Comparison of ENCODE assay signal across 36 cellular contexts in genomic region chr2:210531050-210531449, GRCh38. TPM values are rescaled to one million over a fixed set of nuclear protein-coding genes. Genes with fewer than 3 reads are reported as not detected.
DNase-seq lines count a peak whose midpoint lies in the region; ATAC-seq, FAIRE-seq and TF ChIP-seq lines count a peak whose summit lies in the region.
"Had no signal": no experiment of that assay in that cellular context is flagged by ENCODE, and none has a peak within 500 bp of the region (broad histone marks: within the 10 kb centered on the region; RNA-seq: fewer than 3 reads in every experiment).

No MANE protein-coding gene starts in this region.

- POLR2A ChIA-PET in HepG2 (lab: Yijun Ruan, JAX), result no interaction called here
- POLR2A ChIA-PET in RWPE1 (lab: Yijun Ruan, JAX; ENCODE audit: low non-redundant PET), result no interaction called here

- no peak for TF ChIP-seq POLR2A in HepG2 (IDR thresholded peaks at IDR 0.05; ENCODE audit: insufficient read depth in 1 of 2, low read depth in 2 of 2, low read length in 2 of 2)
- no peak for TF ChIP-seq POLR2A in right lobe of liver (IDR thresholded peaks at IDR 0.05)

- TF ChIP-seq EP300 in HepG2 (IDR thresholded peaks at IDR 0.05; ENCODE audit: low read depth in 2 of 2, low read length in 2 of 2) (no peak), HepG2 (CRISPR knock-in tag; IDR thresholded peaks at IDR 0.05; ENCODE audit: borderline replicate concordance) (no peak)

- H3K9ac ChIP-seq in liver (ENCODE audit: low read depth in 1 of 2, low read length in 2 of 2), result no peak overlapping the region
- no peak overlapping the region for H3K9ac ChIP-seq in HepG2 (ENCODE audit: insufficient read depth, low read depth, low read length)
- H3K9ac ChIP-seq: BLaER1; BLaER1 treated with 17β-estradiol and CSF1 and Interleukin-3, amounts not matched to agents 10 nM and 100 nM had no signal

- no TSS peak for BruUV-seq in HepG2 (replicated peaks; lab: Mats Ljungman, UMichigan)

- TF ChIP-seq CTCF in liver (IDR thresholded peaks at IDR 0.05; ENCODE audit: low read depth, low read length, missing input control) (no peak), HepG2 (CRISPR knock-in tag; IDR thresholded peaks at IDR 0.05) (no peak), right lobe of liver (IDR thresholded peaks at IDR 0.05) (no peak), RWPE1 (conservative IDR thresholded peaks at IDR 0.05; ENCODE audit: low read depth) (no peak), GM13977 (IDR thresholded peaks at IDR 0.05; ENCODE audit: extremely low read depth, insufficient read depth, missing control alignments) (no peak)

- DNase-seq in HepG2 (ENCODE audit: low spot score), result no peak
- DNase-seq in cerebellar cortex (ENCODE audit: low spot score), result peak; percentile 3
- no peak for DNase-seq in left lobe of liver (ENCODE audit: low spot score)
- no peak for DNase-seq in right lobe of liver
- no peak for DNase-seq in RWPE1 (ENCODE audit: low spot score)
- no peak for DNase-seq in GM13977 (ENCODE audit: low spot score)
- DNase-seq in hypothalamus (lab: John Stamatoyannopoulos, UW), result no peak
- DNase-seq: 8988T; ACHN; AML-193; BE2C; C1 segment of cervical spinal cord; Caco-2; Calu3; CD4-positive, alpha-beta memory T cell; CD4-positive, alpha-beta T cell; CD4-positive, CD25-positive, alpha-beta regulatory T cell; CD8-positive, alpha-beta memory T cell; CD8-positive, alpha-beta T cell; COR-L47; DMS 273 treated with DMSO at 0.1 percent for 48 hours; DMS153; DMS53; DMS79; DMS79 treated with DMSO at 0.1 percent for 48 hours; DND-41; EL had no signal

- H3K27me3 ChIP-seq in liver (ENCODE audit: control insufficient read depth in 4 of 4, insufficient read depth in 4 of 4, low read length in 3 of 4) (no peaks in the 10 kb centered on the region), HepG2 (ENCODE audit: control insufficient read depth in 1 of 2, insufficient read depth in 2 of 2, low read length in 2 of 2) (no peaks in the 10 kb centered on the region), right lobe of liver (no peaks in the 10 kb centered on the region)
- H3K27me3 ChIP-seq: BE2C; BLaER1; BLaER1 treated with 17β-estradiol and CSF1 and Interleukin-3, amounts not matched to agents 10 nM and 100 nM had no signal

- TF ChIP-seq RAD21 in liver (IDR thresholded peaks at IDR 0.05) (no peak), HepG2 (CRISPR knock-in tag; IDR thresholded peaks at IDR 0.05) (no peak)

- no peak overlapping the region for H2AFZ ChIP-seq in HepG2 (ENCODE audit: low read length)

- H3K9me3 ChIP-seq in liver (ENCODE audit: control insufficient read depth in 4 of 4, low read length in 3 of 4), result no peaks in the 10 kb centered on the region
- no peaks in the 10 kb centered on the region for H3K9me3 ChIP-seq in HepG2 (ENCODE audit: low read length)
- no peaks in the 10 kb centered on the region for H3K9me3 ChIP-seq in right lobe of liver
- H3K9me3 ChIP-seq: A549; BE2C; BLaER1; BLaER1 treated with 17β-estradiol and CSF1 and Interleukin-3, amounts not matched to agents 10 nM and 100 nM; Caco-2 had no signal

- H3K79me2 ChIP-seq in HepG2 (ENCODE audit: insufficient read depth, low read length), result no peaks in the 10 kb centered on the region

- no peak overlapping the region for H3K4me2 ChIP-seq in HepG2 (ENCODE audit: low read depth, low read length)
- H3K4me2 ChIP-seq: A549; BLaER1; BLaER1 treated with 17β-estradiol and CSF1 and Interleukin-3, amounts not matched to agents 10 nM and 100 nM had no signal

- CTCF ChIA-PET in HepG2 (lab: Yijun Ruan, JAX; ENCODE audit: low intra/inter-chr PET ratio, low total read pairs), result no interaction called here
- CTCF ChIA-PET in RWPE1 (lab: Yijun Ruan, JAX), result no interaction called here

- no peak for FAIRE-seq in HepG2 (lab: Jason Lieb, UNC)
- FAIRE-seq: A204.1, A549, D721Med had no signal

- intact Hi-C loops in HepG2 (cut with micrococcal nuclease; ENCODE audit: unreplicated experiment), result no loop called here
- intact Hi-C loops in right lobe of liver (cut with DNase I), result no loop called here

- 35% methylated on average over 5 of the region's 5 CpGs for WGBS in liver
- WGBS in HepG2 (ENCODE audit: low lambda C conversion rate), result 93% methylated on average over 5 of the region's 5 CpGs
- WGBS in right lobe of liver (ENCODE audit: insufficient coverage, low coverage, low lambda C conversion rate, missing lambda C conversion rate), result 35% methylated on average over 5 of the region's 5 CpGs

- H3K36me3 ChIP-seq in liver (ENCODE audit: control insufficient read depth in 4 of 4, insufficient read depth in 3 of 4, low read depth in 1 of 4, low read length in 3 of 4) (no peaks in the 10 kb centered on the region), HepG2 (replicated peaks in 1 of 2; ENCODE audit: control insufficient read depth in 1 of 2, insufficient read depth in 2 of 2, low read length in 2 of 2) (no peaks in the 10 kb centered on the region), right lobe of liver (no peaks in the 10 kb centered on the region)
- H3K36me3 ChIP-seq: BE2C; BLaER1; BLaER1 treated with 17β-estradiol and CSF1 and Interleukin-3, amounts not matched to agents 10 nM and 100 nM had no signal

- no peak for ATAC-seq in HepG2
- ATAC-seq in left lobe of liver, result peak; percentile 57
- peak; percentile 26 to 55 (median 52) for ATAC-seq in right lobe of liver
- ATAC-seq: A549; CD8-positive, alpha-beta T cell had no signal

- H4K20me1 ChIP-seq in HepG2 (ENCODE audit: insufficient read depth, low read length), result no peaks in the 10 kb centered on the region
- H4K20me1 ChIP-seq: BLaER1; BLaER1 treated with 17β-estradiol and CSF1 and Interleukin-3, amounts not matched to agents 10 nM and 100 nM had no signal

- H3K27ac ChIP-seq in liver (ENCODE audit: low read depth in 1 of 2, low read length in 2 of 2) (peak overlapping the region in 1 of 2 donors; percentile 48), HepG2 (ENCODE audit: extremely low read length, insufficient read depth, low read length) (no peak overlapping the region), right lobe of liver (peak overlapping the region in 2 of 3 donors; percentile 28 to 77), RWPE1 (no peak overlapping the region)
- H3K27ac ChIP-seq: 22Rv1; A549; BLaER1; BLaER1 treated with 17β-estradiol and CSF1 and Interleukin-3, amounts not matched to agents 10 nM and 100 nM; C4-2B had no signal

- no peak overlapping the region for H3K4me3 ChIP-seq in liver (ENCODE audit: low read depth in 1 of 3, low read length in 3 of 3)
- no peak overlapping the region for H3K4me3 ChIP-seq in HepG2 (replicated peaks in 1 of 3; ENCODE audit: insufficient read depth in 1 of 3, low read depth in 2 of 3, low read length in 3 of 3)
- H3K4me3 ChIP-seq in right lobe of liver, result no peak overlapping the region
- H3K4me3 ChIP-seq: A549; BLaER1; BLaER1 treated with 17β-estradiol and CSF1 and Interleukin-3, amounts not matched to agents 10 nM and 100 nM had no signal

- H3K4me1 ChIP-seq in liver (ENCODE audit: control insufficient read depth in 4 of 4, insufficient read depth in 4 of 4, low read length in 3 of 4) (peaks cover 6 to 43% (median 36%) of the 10 kb centered on the region in 4 donors), HepG2 (ENCODE audit: insufficient read depth, low read length) (peaks cover 6% of the 10 kb centered on the region; the same call in 1 of the 2 replicates), right lobe of liver (peaks cover 0 to 52% (median 8%) of the 10 kb centered on the region in 4 donors)
- H3K4me1 ChIP-seq: A549; BE2C; BLaER1; BLaER1 treated with 17β-estradiol and CSF1 and Interleukin-3, amounts not matched to agents 10 nM and 100 nM; Caco-2 had no signal

- in situ Hi-C loops in HepG2 (cut with HindIII; ENCODE audit: extremely low pct_ligation_motif_present, low pct_unique_long_range_greater_than_20kb), result no loop called here
- in situ Hi-C loops in GM13977 (cut with MboI; ENCODE audit: low pct_unique_long_range_greater_than_20kb, low sequenced_read_pairs, unreplicated experiment), result no loop called here

RNA-seq across cellular contexts. Expression of gene CPS1, which starts 25.3 kb away (rescaled TPM):
- total RNA-seq in liver, result 100 to 1,000 TPM; 651 to 930 TPM
- polyA plus RNA-seq in liver, result 100 to 1,000 TPM; 469 to 499 TPM
- 44.9 and 51.7 TPM in 2 replicates for total RNA-seq in HepG2 (2016; rRNA removed; fragmentation: Illumina TruSeq; extraction: Trizol)
- 4.5 and 7.1 TPM in 2 replicates for total RNA-seq in HepG2 (2016; cell fraction: cytosol; rRNA removed; fragmentation: Illumina TruSeq; extraction: Trizol; ENCODE audit: low read depth)
- 42.6 and 49.0 TPM in 2 replicates for total RNA-seq in HepG2 (2016; cell fraction: insoluble cytoplasmic fraction; rRNA removed; fragmentation: Illumina TruSeq; extraction: Trizol)
- total RNA-seq in HepG2 (2016; cell fraction: membrane; rRNA removed; fragmentation: Illumina TruSeq; extraction: Trizol), result 22.1 and 24.3 TPM in 2 replicates
- total RNA-seq in HepG2 (2016; cell fraction: nucleus; rRNA removed; fragmentation: Illumina TruSeq; extraction: Trizol), result 47.7 and 52.3 TPM in 2 replicates
- polyA plus RNA-seq in HepG2 (2011; rRNA removed), result 17.6 and 24.4 TPM in 2 replicates
- 16.5 and 18.6 TPM in 2 replicates for polyA plus RNA-seq in HepG2 (2011; cell fraction: cytosol; rRNA removed)
- 16.9 and 18.9 TPM in 2 replicates for polyA plus RNA-seq in HepG2 (2011; cell fraction: nucleus; rRNA removed)
- polyA plus RNA-seq in HepG2 (2012), result 13.0 and 24.2 TPM in 2 replicates
- 1.3 and 1.4 TPM in 2 replicates for polyA plus RNA-seq in HepG2 (2016; cell fraction: cytosol; fragmentation: Illumina TruSeq; extraction: Trizol; ENCODE audit: low read depth)
- 22.9 and 25.1 TPM in 2 replicates for polyA plus RNA-seq in HepG2 (2016; cell fraction: insoluble cytoplasmic fraction; fragmentation: Illumina TruSeq; extraction: Trizol; ENCODE audit: low read depth)
- 7.7 and 8.8 TPM in 2 replicates for polyA plus RNA-seq in HepG2 (2016; cell fraction: membrane; fragmentation: Illumina TruSeq; extraction: Trizol; ENCODE audit: low read depth)
- polyA plus RNA-seq in HepG2 (2016; cell fraction: nucleus; fragmentation: Illumina TruSeq; extraction: Trizol; ENCODE audit: insufficient read depth, low read depth), result 28.4 and 30.6 TPM in 2 replicates
- 49.7 and 1,370 TPM in 2 replicates for polyA minus RNA-seq in HepG2 (2011; rRNA and poly(A)+ RNA removed; ENCODE audit: low replicate concordance)
- 44.2 and 46.4 TPM in 2 replicates for polyA minus RNA-seq in HepG2 (2011; cell fraction: cytosol; rRNA and poly(A)+ RNA removed)
- 89.2 and 97.7 TPM in 2 replicates for polyA minus RNA-seq in HepG2 (2011; cell fraction: nucleus; rRNA and poly(A)+ RNA removed)
- total RNA-seq in left lobe of liver, result 1,770 TPM
- 1,000 to 10,000 TPM; 1,066 to 2,150 (median 1,343) TPM for total RNA-seq in right lobe of liver
- polyA plus RNA-seq: CD14-positive monocyte; CD4-positive, alpha-beta memory T cell; CD4-positive, CD25-positive, alpha-beta regulatory T cell; CD8-positive, alpha-beta memory T cell had no signal

RNA-seq across cellular contexts. Expression of gene LANCL1, which starts 54.5 kb away (rescaled TPM):
- total RNA-seq in liver, result 10 to 100 TPM; 15.1 to 21.0 TPM
- 1 to 10 TPM; 7.2 to 9.1 TPM for polyA plus RNA-seq in liver
- total RNA-seq in HepG2 (2016; rRNA removed; fragmentation: Illumina TruSeq; extraction: Trizol), result 67.7 and 111 TPM in 2 replicates
- 4.6 and 5.6 TPM in 2 replicates for total RNA-seq in HepG2 (2016; cell fraction: cytosol; rRNA removed; fragmentation: Illumina TruSeq; extraction: Trizol; ENCODE audit: low read depth)
- total RNA-seq in HepG2 (2016; cell fraction: insoluble cytoplasmic fraction; rRNA removed; fragmentation: Illumina TruSeq; extraction: Trizol), result 67.1 and 103 TPM in 2 replicates
- total RNA-seq in HepG2 (2016; cell fraction: membrane; rRNA removed; fragmentation: Illumina TruSeq; extraction: Trizol), result 19.3 and 21.2 TPM in 2 replicates
- 56.5 and 56.7 TPM in 2 replicates for total RNA-seq in HepG2 (2016; cell fraction: nucleus; rRNA removed; fragmentation: Illumina TruSeq; extraction: Trizol)
- polyA plus RNA-seq in HepG2 (2011; rRNA removed), result 45.4 and 53.5 TPM in 2 replicates
- 34.1 and 42.0 TPM in 2 replicates for polyA plus RNA-seq in HepG2 (2011; cell fraction: cytosol; rRNA removed)
- 34.7 and 38.4 TPM in 2 replicates for polyA plus RNA-seq in HepG2 (2011; cell fraction: nucleus; rRNA removed)
- 33.4 and 41.5 TPM in 2 replicates for polyA plus RNA-seq in HepG2 (2012)
- polyA plus RNA-seq in HepG2 (2016; cell fraction: cytosol; fragmentation: Illumina TruSeq; extraction: Trizol; ENCODE audit: low read depth), result 3.3 and 3.5 TPM in 2 replicates
- polyA plus RNA-seq in HepG2 (2016; cell fraction: insoluble cytoplasmic fraction; fragmentation: Illumina TruSeq; extraction: Trizol; ENCODE audit: low read depth), result 83.5 and 85.9 TPM in 2 replicates
- polyA plus RNA-seq in HepG2 (2016; cell fraction: membrane; fragmentation: Illumina TruSeq; extraction: Trizol; ENCODE audit: low read depth), result 8.6 and 10.0 TPM in 2 replicates
- polyA plus RNA-seq in HepG2 (2016; cell fraction: nucleus; fragmentation: Illumina TruSeq; extraction: Trizol; ENCODE audit: insufficient read depth, low read depth), result 62.4 and 65.7 TPM in 2 replicates
- polyA minus RNA-seq in HepG2 (2011; rRNA and poly(A)+ RNA removed; ENCODE audit: low replicate concordance), result 86.1 and 162 TPM in 2 replicates
- polyA minus RNA-seq in HepG2 (2011; cell fraction: cytosol; rRNA and poly(A)+ RNA removed), result 56.5 and 59.2 TPM in 2 replicates
- polyA minus RNA-seq in HepG2 (2011; cell fraction: nucleus; rRNA and poly(A)+ RNA removed), result 38.0 and 44.5 TPM in 2 replicates
- 15.6 TPM for total RNA-seq in left lobe of liver
- 10 to 100 TPM; 16.1 to 20.6 (median 17.5) TPM for total RNA-seq in right lobe of liver

Comparison
In these comparisons a context has a peak if more than half of its experiments do, and no peak if none do; other contexts are left out.
1. H3K27ac ChIP-seq: peak in right lobe of liver (2 of 3); none in HepG2 (single experiment) and RWPE1 (single experiment).
2. RNA of gene CPS1, which starts 25.3 kb away (total RNA-seq): 1,770 TPM in left lobe of liver (single experiment), 1,066 to 2,150 TPM in right lobe of liver and 651 to 930 TPM in liver; 4.5 to 52.3 TPM in HepG2; every median in the first group is over 10 times any median in the second.